ENCODE assay signal across 8 cellular contexts in genomic region chr1:243917177-243917862, GRCh38.
DNase-seq lines count a peak whose midpoint lies in the region; ATAC-seq and TF ChIP-seq lines count a peak whose summit lies in the region.

No MANE protein-coding gene starts in this region.

- H3K9me3 ChIP-seq in testis, result no peaks in the 10 kb centered on the region

- intact Hi-C loops in testis (cut with DNase I; ENCODE audit: low total_unique reads), result no loop called here

- peak; percentile 9 for TF ChIP-seq CTCF in fibroblast of mammary gland (conservative IDR thresholded peaks at IDR 0.05; ENCODE audit: control insufficient read depth, insufficient read depth, low read depth, low read length)
- no peak for TF ChIP-seq CTCF in testis (IDR thresholded peaks at IDR 0.05)

- WGBS in testis, 2 donors, result 0 to 1% methylated on average over 46 to 58 of the region's 58 CpGs

- H3K4me1 Mint-ChIP-seq in activated T-cell treated with anti-CD3 and anti-CD28 coated beads, Interleukin-2, amount 50 U/mL, for 4 hours (ENCODE audit: low read depth), result peaks cover 18% of the 10 kb centered on the region

- H3K27me3 ChIP-seq in testis, result no peaks in the 10 kb centered on the region

- H3K36me3 ChIP-seq in testis (ENCODE audit: low read depth, missing control alignments), result no peaks in the 10 kb centered on the region

- peaks cover 5% of the 10 kb centered on the region for H3K4me1 ChIP-seq in testis

- TF ChIP-seq POLR2A in testis (IDR thresholded peaks at IDR 0.05), result no peak
- TF ChIP-seq POLR2A in GM18505 (IDR thresholded peaks at IDR 0.05; ENCODE audit: borderline replicate concordance, extremely low read depth, insufficient read depth, insufficient read length), result no peak

- H3K27me3 Mint-ChIP-seq in activated T-cell treated with anti-CD3 and anti-CD28 coated beads, Interleukin-2, amount 50 U/mL, for 4 hours (ENCODE audit: low read depth), result peaks cover 55% of the 10 kb centered on the region

- peak overlapping the region; percentile 57 for H3K4me3 ChIP-seq in fibroblast of mammary gland (ENCODE audit: control insufficient read depth, low read depth, low read length)
- H3K4me3 ChIP-seq in testis, result peak overlapping the region; percentile 44 to 47

- no peak overlapping the region for H3K27ac ChIP-seq in testis

- no peaks in the 10 kb centered on the region for H3K36me3 Mint-ChIP-seq in activated T-cell treated with anti-CD3 and anti-CD28 coated beads, Interleukin-2, amount 50 U/mL, for 4 hours (ENCODE audit: insufficient read depth)

- peak; percentile 52 to 68 for ATAC-seq in activated T-cell treated with anti-CD3 and anti-CD28 coated beads, Interleukin-2, amount 50 U/mL, for 4 hours
- ATAC-seq in GM18505 (IDR thresholded peaks at IDR 0.05; ENCODE audit: unreplicated experiment), result no peak
- ATAC-seq in GM19324 (IDR thresholded peaks at IDR 0.05; ENCODE audit: low FRiP score, unreplicated experiment), result no peak

- DNase-seq in DMS 273 (lab: John Stamatoyannopoulos, UW; ENCODE audit: unreplicated experiment) (peak; percentile 87), NCI-H1105 treated with DMSO at 0.1 percent for 48 hours (lab: John Stamatoyannopoulos, UW) (peak; percentile 29), fibroblast of mammary gland (ENCODE audit: low read depth) (peak; percentile 86), myocyte (ENCODE audit: low read depth) (peak; percentile 54), testis (peak; percentile 35)
- peak; percentile 30 for DNase-seq in activated T-cell treated with anti-CD3 and anti-CD28 coated beads, Interleukin-2, amount 50 U/mL, for 4 hours

- H3K4me3 Mint-ChIP-seq in activated T-cell treated with anti-CD3 and anti-CD28 coated beads, Interleukin-2, amount 50 U/mL, for 4 hours, result peak overlapping the region; percentile 79

- no peaks in the 10 kb centered on the region for H3K9me3 Mint-ChIP-seq in activated T-cell treated with anti-CD3 and anti-CD28 coated beads, Interleukin-2, amount 50 U/mL, for 4 hours

Comparison
In these comparisons a context has a peak if more than half of its experiments do, and no peak if none do; other contexts are left out.
1. DNase-seq: peak in every context shown above with its lines; median percentile 87 in DMS 273; 86 in fibroblast of mammary gland; 54 in myocyte; 35 in testis; 30 in activated T-cell treated with anti-CD3 and anti-CD28 coated beads, Interleukin-2, amount 50 U/mL, for 4 hours; 29 in NCI-H1105 treated with DMSO at 0.1 percent for 48 hours.
2. ATAC-seq: peak in activated T-cell treated with anti-CD3 and anti-CD28 coated beads, Interleukin-2, amount 50 U/mL, for 4 hours (2 of 2); none in GM18505 (single experiment) and GM19324 (single experiment).